ENCODE assay signal across 18 cellular contexts in the genomic region with DNA sequence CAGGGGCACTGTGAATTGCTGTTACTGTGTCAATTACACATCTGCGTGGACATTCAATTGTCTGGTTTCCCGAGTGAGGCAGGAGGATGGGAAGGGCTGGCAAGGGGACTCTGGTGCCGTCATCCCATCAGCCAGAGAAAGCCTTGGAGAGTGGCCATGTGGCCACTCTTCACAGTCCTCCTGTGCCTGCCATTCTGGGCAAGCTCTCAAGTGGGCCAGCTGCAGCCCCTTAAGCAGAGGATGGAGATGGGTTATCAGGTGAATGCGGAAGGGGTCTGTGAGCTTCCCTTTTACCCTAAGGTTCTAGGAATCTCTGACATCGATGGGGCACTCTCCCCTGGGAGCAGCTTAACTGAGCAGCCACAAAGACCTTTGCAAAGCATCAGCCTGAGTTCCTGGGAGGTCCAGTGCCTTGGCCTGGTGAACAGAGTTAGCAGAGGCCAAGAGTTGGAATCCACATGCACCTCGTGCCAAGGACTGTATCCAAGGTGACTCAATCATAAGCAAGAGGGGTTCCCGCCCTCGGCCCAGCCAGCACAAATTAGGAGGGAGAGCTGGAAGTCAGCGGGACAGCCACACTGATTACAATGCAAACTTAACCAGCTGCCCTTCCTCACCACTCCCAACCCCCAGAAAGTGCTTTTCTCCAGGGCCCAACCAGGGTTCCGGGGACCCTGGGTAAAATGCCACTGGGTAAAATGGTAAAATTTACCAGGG.
A peak's percentile ranks its signal among the peaks of the same experiment; 100 is the strongest.
DNase-seq lines count a peak whose midpoint lies in the region; ATAC-seq, FAIRE-seq and TF ChIP-seq lines count a peak whose summit lies in the region.
"Had no signal": no experiment of that assay in that cellular context is flagged by ENCODE, and none has a peak within 500 bp of the region (broad histone marks: within the 10 kb centered on the region; RNA-seq: fewer than 3 reads in every experiment).

No MANE protein-coding gene starts in this region.

- no peaks in the 10 kb centered on the region for H3K36me3 ChIP-seq in H1 (ENCODE audit: control insufficient read depth in 2 of 4, insufficient read depth in 4 of 4, low read length in 3 of 4)

- peak overlapping the region; percentile 79 to 95 for H3K4me2 ChIP-seq in H1 (ENCODE audit: insufficient read depth in 1 of 2, low read depth in 2 of 2, low read length in 2 of 2)

- H3K23me2 ChIP-seq in H1 (ENCODE audit: low read depth, low read length): peaks cover 13% of the 10 kb centered on the region; the same call in 1 of the 2 replicates

- H2BK15ac ChIP-seq in H1 (ENCODE audit: low read length): no peak overlapping the region

- no peak overlapping the region for H3K14ac ChIP-seq in H1 (ENCODE audit: insufficient read length)

- TF ChIP-seq POLR2A in H1 (IDR thresholded peaks at IDR 0.05; ENCODE audit: control extremely low read depth in 1 of 2, low read depth in 2 of 2, low read length in 2 of 2): no peak

- TF ChIP-seq CTCF in H1 (IDR thresholded peaks at IDR 0.05; ENCODE audit: control extremely low read depth in 1 of 3, insufficient read depth in 1 of 3, low read depth in 1 of 3, low read length in 3 of 3): no peak

- no peak overlapping the region for H3K9ac ChIP-seq in H1 (replicated peaks in 1 of 4; ENCODE audit: extremely low read depth in 1 of 4, low read depth in 3 of 4, low read length in 3 of 4)

- POLR2A ChIA-PET in H1 (lab: Charles Lee; ENCODE audit: partially characterized antibody): interaction anchor here (0.9 kb wide), 2 partner anchors 152 to 565 kb away, joined by 3 read pairs; partner anchors contain the start of gene PAFAH1B2

- CTCF ChIA-PET in H1 (lab: Charles Lee; ENCODE audit: partially characterized antibody): interaction anchor here (0.8 to 3.0 kb wide), 17 partner anchors 21 to 212 kb away, joined by 3 to 25 read pairs (median 4); no protein-coding TSS in a partner anchor

- peaks cover 2 to 7% of the 10 kb centered on the region in 2 experiments for H4K20me1 ChIP-seq in H1 (replicated peaks in 1 of 2; ENCODE audit: control insufficient read depth in 1 of 2, insufficient read depth in 2 of 2, low read length in 2 of 2)

- no peak for TF ChIP-seq RAD21 in H1 (IDR thresholded peaks at IDR 0.05 in 1 of 2, conservative IDR thresholded peaks at IDR 0.05 in 1 of 2; ENCODE audit: low read depth in 2 of 2, low read length in 2 of 2)

- 28% methylated on average over 10 of the region's 10 CpGs; no CpG with 5 or more reads in 1 of the 2 experiments for WGBS in H1 (ENCODE audit: extremely low coverage in 1 of 2, insufficient coverage in 1 of 2, insufficient read length in 1 of 2, insufficient replicate concordance in 2 of 2, low coverage in 1 of 2, low lambda C conversion rate in 2 of 2, missing lambda C conversion rate in 1 of 2), 2 experiments

- H2AK5ac ChIP-seq in H1 (ENCODE audit: low read depth, low read length): no peak overlapping the region

- H3K23ac ChIP-seq in H1 (ENCODE audit: insufficient read length): no peak overlapping the region

- H3K4me3 ChIP-seq in H1 (ENCODE audit: extremely low read depth in 1 of 4, insufficient read depth in 2 of 4, low read depth in 3 of 4, low read length in 4 of 4): peak overlapping the region in 3 of 4 experiments; percentile 26 to 55 (median 35); a peak in 5 of 8 replicates
- H3K4me3 ChIP-seq: body of pancreas had no signal

- no peak for FAIRE-seq in H1 (lab: Jason Lieb, UNC)
- no peak for FAIRE-seq in frontal cortex (lab: Jason Lieb, UNC)

- no peak overlapping the region for H4K8ac ChIP-seq in H1 (ENCODE audit: extremely low read depth, insufficient read depth, low read length)

- no peaks in the 10 kb centered on the region for H3K79me1 ChIP-seq in H1 (ENCODE audit: low read depth, low read length)

- H2BK5ac ChIP-seq in H1 (ENCODE audit: low read depth, low read length): no peak overlapping the region

- H3K27me3 ChIP-seq in H1 (replicated peaks in 1 of 4; ENCODE audit: control insufficient read depth in 3 of 4, extremely low read depth in 1 of 4, insufficient read depth in 3 of 4, low read length in 3 of 4): peaks cover 55 to 79% (median 74%) of the 10 kb centered on the region in 4 experiments

- peak; percentile 10 for DNase-seq in COLO668 (lab: John Stamatoyannopoulos, UW; ENCODE audit: unreplicated experiment)
- DNase-seq in NCI-H1092 (lab: John Stamatoyannopoulos, UW): peak; percentile 91
- peak in 1 of 2 experiments; percentile 54 for DNase-seq in H1 (ENCODE audit: low read depth in 1 of 2, low spot score in 2 of 2)
- peak; percentile 77 for DNase-seq in medulla oblongata (ENCODE audit: extremely low spot score)
- no peak for DNase-seq in frontal cortex (ENCODE audit: low spot score in 2 of 2)
- DNase-seq in NCI-H1048 (lab: John Stamatoyannopoulos, UW): no peak
- DNase-seq: activated CD4-positive, alpha-beta T cell treated with anti-CD3 and anti-CD28 coated beads, Interleukin-2, amount 50 U/mL, for 48 hours; body of pancreas; effector memory CD8-positive, alpha-beta T cell; EL; KBM-7; mesenchymal stem cell; NCI-H1930; stimulated activated CD4-positive, alpha-beta T cell treated with anti-CD3 and anti-CD28 coated beads, Interleukin-2, amount 100 ng/mL, for 24 hours; T-helper 2 cell had no signal

- no peak overlapping the region for H2AFZ ChIP-seq in H1 (ENCODE audit: low read length)

- H3K9me3 ChIP-seq in H1 (ENCODE audit: insufficient read depth in 2 of 2, low read depth in 1 of 2, low read length in 1 of 2): no peaks in the 10 kb centered on the region
- H3K9me3 ChIP-seq: body of pancreas had no signal

- H2BK20ac ChIP-seq in H1 (ENCODE audit: low read length): no peak overlapping the region

- H3K18ac ChIP-seq in H1 (ENCODE audit: extremely low read depth, low read length): no peak overlapping the region

- no peak for TF ChIP-seq EP300 in H1 (IDR thresholded peaks at IDR 0.05; ENCODE audit: borderline replicate concordance in 1 of 2, low read depth in 2 of 2, low read length in 2 of 2)

- no peak overlapping the region for H4K5ac ChIP-seq in H1 (ENCODE audit: insufficient read length, low read depth, low read length)

- no peak overlapping the region for H3K27ac ChIP-seq in H1 (ENCODE audit: low read depth, low read length)
- H3K27ac ChIP-seq: body of pancreas had no signal

- no peak overlapping the region for H2BK120ac ChIP-seq in H1 (replicated peaks; ENCODE audit: low read depth, low read length)

- H4K91ac ChIP-seq in H1 (replicated peaks; ENCODE audit: insufficient read length, low read length): no peak overlapping the region

- no peaks in the 10 kb centered on the region for H3K79me2 ChIP-seq in H1 (ENCODE audit: control insufficient read depth in 1 of 2, insufficient read depth in 2 of 2, low read length in 2 of 2)

- H3K4me1 ChIP-seq in H1 (replicated peaks in 1 of 4; ENCODE audit: control insufficient read depth in 3 of 4, insufficient read depth in 4 of 4, low read length in 3 of 4): peaks cover 16 to 28% (median 19%) of the 10 kb centered on the region in 4 experiments

- H3K56ac ChIP-seq in H1 (replicated peaks; ENCODE audit: insufficient read length, low read depth, low read length): no peak overlapping the region

- peak overlapping the region; percentile 32 for H2BK12ac ChIP-seq in H1 (ENCODE audit: low read depth, low read length)

- ATAC-seq in HG02678 (IDR thresholded peaks at IDR 0.05; ENCODE audit: unreplicated experiment) (no peak), GM21529 (IDR thresholded peaks at IDR 0.05; ENCODE audit: unreplicated experiment) (no peak)
- ATAC-seq: body of pancreas; effector memory CD8-positive, alpha-beta T cell; stimulated activated memory B cell treated with anti-CD40 and anti-IgM and Interleukin-4, amounts not matched to agents 10 μg/mL and 1 μg/mL and 100 μg/mL, for 72 hours had no signal

- H3K4ac ChIP-seq in H1 (replicated peaks; ENCODE audit: insufficient read length, low read depth, low read length): no peak overlapping the region

TF ChIP-seq in H1, 55 proteins besides CTCF, POLR2A, EP300 and RAD21:
- TF ChIP-seq CBX5 (IDR thresholded peaks at IDR 0.05; ENCODE audit: low read depth, low read length): no peak
- TF ChIP-seq E2F6 (IDR thresholded peaks at IDR 0.05): peak; percentile 91
- TF ChIP-seq MAX (IDR thresholded peaks at IDR 0.05): peak; percentile 76

Comparison
In these comparisons a context has a peak if more than half of its experiments do, and no peak if none do; other contexts are left out.
1. DNase-seq: peak in COLO668 (single experiment), NCI-H1092 (single experiment) and medulla oblongata (single experiment); none in frontal cortex (0 of 2) and NCI-H1048 (single experiment).